In genomic region chr15:69843267-69843666, GRCh38 we compare ENCODE assay signal across 15 cellular contexts.
DNase-seq lines count a peak whose midpoint lies in the region; TF ChIP-seq lines count a peak whose summit lies in the region.
"Had no signal": no experiment of that assay in that cellular context is flagged by ENCODE, and none has a peak within 500 bp of the region (broad histone marks: within the 10 kb centered on the region; RNA-seq: fewer than 3 reads in every experiment).

No MANE protein-coding gene starts in this region.

- TF ChIP-seq EP300 in sigmoid colon (IDR thresholded peaks at IDR 0.05), result no peak

- H3K14ac ChIP-seq in mesenchymal stem cell (ENCODE audit: low read length in 2 of 2), result no peak overlapping the region

- no peak overlapping the region for H3K4me2 ChIP-seq in mesenchymal stem cell (ENCODE audit: low read length, poor library complexity, severe bottlenecking)
- H3K4me2 ChIP-seq: BLaER1 treated with 17β-estradiol and CSF1 and Interleukin-3, amounts not matched to agents 10 nM and 100 nM had no signal

- intact Hi-C loops in sigmoid colon (cut with DNase I), result no loop called here

- H3K4me1 ChIP-seq in HEK293 (ENCODE audit: control insufficient read depth, insufficient read depth, low read length), result no peaks in the 10 kb centered on the region
- peaks cover 1% of the 10 kb centered on the region for H3K4me1 ChIP-seq in mesenchymal stem cell (ENCODE audit: control insufficient read depth, insufficient read depth, low read depth, low read length)
- H3K4me1 ChIP-seq in sigmoid colon, result no peaks in the 10 kb centered on the region
- H3K4me1 ChIP-seq: BLaER1 treated with 17β-estradiol and CSF1 and Interleukin-3, amounts not matched to agents 10 nM and 100 nM had no signal

- POLR2A ChIA-PET in HEK293 (lab: Yijun Ruan, JAX), result no interaction called here

- H3K9me3 ChIP-seq in HEK293 (ENCODE audit: control insufficient read depth, insufficient read depth, low read depth, low read length) (no peaks in the 10 kb centered on the region), mesenchymal stem cell (ENCODE audit: control insufficient read depth, low read length) (peaks cover 8% of the 10 kb centered on the region), sigmoid colon (no peaks in the 10 kb centered on the region)
- H3K9me3 ChIP-seq: BLaER1 treated with 17β-estradiol and CSF1 and Interleukin-3, amounts not matched to agents 10 nM and 100 nM had no signal

- H4K8ac ChIP-seq in mesenchymal stem cell (ENCODE audit: low read length), result peak overlapping the region; percentile 9

- H2BK12ac ChIP-seq in mesenchymal stem cell (ENCODE audit: low read length in 2 of 2), result no peak overlapping the region

- no peak overlapping the region for H2BK5ac ChIP-seq in mesenchymal stem cell (ENCODE audit: low read depth, low read length, poor library complexity, severe bottlenecking)

- no peaks in the 10 kb centered on the region for H3K79me1 ChIP-seq in mesenchymal stem cell (replicated peaks; ENCODE audit: low read length, poor library complexity, severe bottlenecking)

- no peak overlapping the region for H2BK120ac ChIP-seq in mesenchymal stem cell (ENCODE audit: low read depth, low read length)

- DNase-seq in RPMI7951 (ENCODE audit: low read depth), result peak; percentile 28
- DNase-seq in mesenchymal stem cell, result no peak
- DNase-seq in sigmoid colon, result peak; percentile 46
- DNase-seq in NCI-H226, result no peak
- no peak for DNase-seq in activated effector memory CD4-positive, alpha-beta T cell treated with anti-CD3 and anti-CD28 coated beads, Interleukin-2, amount 50 U/mL, for 16 hours
- no peak for DNase-seq in activated CD4-positive, alpha-beta T cell treated with anti-CD3 and anti-CD28 coated beads, Interleukin-2, amount 50 U/mL, for 48 hours
- DNase-seq: CD8-positive, alpha-beta memory T cell; COR-L47; DMS 273 treated with DMSO at 0.1 percent for 48 hours; DMS53; DND-41; EL; GM23248 had no signal

- H3K4ac ChIP-seq in mesenchymal stem cell (ENCODE audit: low read depth in 1 of 2, low read length in 2 of 2), result no peak overlapping the region

- H3K36me3 ChIP-seq in HEK293 (ENCODE audit: control insufficient read depth in 2 of 2, insufficient read depth in 1 of 2, low read length in 2 of 2) (no peaks in the 10 kb centered on the region), mesenchymal stem cell (ENCODE audit: control insufficient read depth in 1 of 2, insufficient read depth in 2 of 2, low read depth in 1 of 2, low read length in 2 of 2) (no peaks in the 10 kb centered on the region), sigmoid colon (no peaks in the 10 kb centered on the region)
- H3K36me3 ChIP-seq: BLaER1 treated with 17β-estradiol and CSF1 and Interleukin-3, amounts not matched to agents 10 nM and 100 nM had no signal

- H2AK5ac ChIP-seq in mesenchymal stem cell (ENCODE audit: low read length, severe bottlenecking), result no peak overlapping the region

- TF ChIP-seq CTCF in HEK293 (tag by site-specific recombination; IDR thresholded peaks at IDR 0.05) (no peak), sigmoid colon (IDR thresholded peaks at IDR 0.05) (no peak)

- H4K91ac ChIP-seq in mesenchymal stem cell (ENCODE audit: low read length), result no peak overlapping the region

- CTCF ChIA-PET in HEK293 (lab: Yijun Ruan, JAX), result interaction anchor here (0.6 kb wide), 1 partner anchor 695 kb away, joined by 3 read pairs; no protein-coding TSS in a partner anchor

- no peak overlapping the region for H3K27ac ChIP-seq in HEK293 (ENCODE audit: extremely low read depth, low read depth, low read length)
- no peak overlapping the region for H3K27ac ChIP-seq in mesenchymal stem cell (ENCODE audit: low read length, poor library complexity, severe bottlenecking)
- H3K27ac ChIP-seq in sigmoid colon, result no peak overlapping the region
- H3K27ac ChIP-seq: BLaER1 treated with 17β-estradiol and CSF1 and Interleukin-3, amounts not matched to agents 10 nM and 100 nM; GM23248 had no signal

- H3K4me3 ChIP-seq in HEK293 (ENCODE audit: low read depth, low read length) (no peak overlapping the region), mesenchymal stem cell (ENCODE audit: insufficient read depth in 1 of 2, low read depth in 1 of 2, low read length in 2 of 2) (no peak overlapping the region), sigmoid colon (no peak overlapping the region)
- H3K4me3 ChIP-seq: BLaER1 treated with 17β-estradiol and CSF1 and Interleukin-3, amounts not matched to agents 10 nM and 100 nM; GM23248 had no signal

- no peak overlapping the region for H3K23ac ChIP-seq in mesenchymal stem cell (ENCODE audit: low read length in 2 of 2)

- 73% methylated on average over 8 of the region's 8 CpGs for WGBS in mesenchymal stem cell
- 91 to 93% methylated on average over 8 of the region's 8 CpGs for WGBS in sigmoid colon, 2 donors

- no peak overlapping the region for H3K9ac ChIP-seq in mesenchymal stem cell (ENCODE audit: low read length)
- H3K9ac ChIP-seq: BLaER1 treated with 17β-estradiol and CSF1 and Interleukin-3, amounts not matched to agents 10 nM and 100 nM; GM23248 had no signal

- H3K27me3 ChIP-seq in mesenchymal stem cell (ENCODE audit: control insufficient read depth in 1 of 2, insufficient read depth in 1 of 2, low read length in 2 of 2), result peaks cover 4 to 79% of the 10 kb centered on the region in 2 experiments
- H3K27me3 ChIP-seq in sigmoid colon, result no peaks in the 10 kb centered on the region

- H2AFZ ChIP-seq in mesenchymal stem cell (ENCODE audit: low read depth, low read length), result no peak overlapping the region
- H2AFZ ChIP-seq: GM23248 had no signal

- no peak overlapping the region for H2BK15ac ChIP-seq in mesenchymal stem cell (ENCODE audit: low read depth, poor library complexity, severe bottlenecking)

- no peak for TF ChIP-seq POLR2A in sigmoid colon (IDR thresholded peaks at IDR 0.05)

- no peak overlapping the region for H3K18ac ChIP-seq in mesenchymal stem cell (ENCODE audit: low read depth in 1 of 2, low read length in 2 of 2)

TF ChIP-seq in HEK293, 187 proteins besides CTCF, POLR2A, EP300 and RAD21 (continues in another document):
- TF ChIP-seq ZNF580 (tag by site-specific recombination; IDR thresholded peaks at IDR 0.05) (no peak), ZNF76 (tag by site-specific recombination; IDR thresholded peaks at IDR 0.05; ENCODE audit: borderline replicate concordance, low read depth) (no peak), PBX3 (CRISPR knock-in tag; IDR thresholded peaks at IDR 0.05) (no peak), ZFHX2 (tag by site-specific recombination; conservative IDR thresholded peaks at IDR 0.05) (peak; percentile 54), EGR2 (tag by site-specific recombination; IDR thresholded peaks at IDR 0.05; ENCODE audit: low read depth) (0 out of 2 replicates have a peak, but pooled peaks have one; percentile 24), ZNF174 (tag by site-specific recombination; IDR thresholded peaks at IDR 0.05) (no peak), KLF1 (tag by site-specific recombination; IDR thresholded peaks at IDR 0.05) (no peak), ZBTB49 (tag by site-specific recombination; IDR thresholded peaks at IDR 0.05; ENCODE audit: low read depth) (no peak), ZNF184 (tag by site-specific recombination; IDR thresholded peaks at IDR 0.05) (no peak), ZNF155 (tag by site-specific recombination; IDR thresholded peaks at IDR 0.05) (no peak), ZNF324 (tag by site-specific recombination; IDR thresholded peaks at IDR 0.05) (no peak), ZNF248 (tag by site-specific recombination; IDR thresholded peaks at IDR 0.05) (no peak), ZNF701 (tag by site-specific recombination; IDR thresholded peaks at IDR 0.05) (no peak), ZBTB26 (tag by site-specific recombination; optimal IDR thresholded peaks at IDR 0.05) (no peak), ZNF501 (tag by site-specific recombination; IDR thresholded peaks at IDR 0.05) (no peak)

Comparison
In these comparisons a context has a peak if more than half of its experiments do, and no peak if none do; other contexts are left out.
1. DNase-seq: peak in RPMI7951 (single experiment) and sigmoid colon (single experiment); none in mesenchymal stem cell (single experiment), NCI-H226 (single experiment), activated effector memory CD4-positive, alpha-beta T cell treated with anti-CD3 and anti-CD28 coated beads, Interleukin-2, amount 50 U/mL, for 16 hours (single experiment) and activated CD4-positive, alpha-beta T cell treated with anti-CD3 and anti-CD28 coated beads, Interleukin-2, amount 50 U/mL, for 48 hours (0 of 2).